In the genomic region with DNA sequence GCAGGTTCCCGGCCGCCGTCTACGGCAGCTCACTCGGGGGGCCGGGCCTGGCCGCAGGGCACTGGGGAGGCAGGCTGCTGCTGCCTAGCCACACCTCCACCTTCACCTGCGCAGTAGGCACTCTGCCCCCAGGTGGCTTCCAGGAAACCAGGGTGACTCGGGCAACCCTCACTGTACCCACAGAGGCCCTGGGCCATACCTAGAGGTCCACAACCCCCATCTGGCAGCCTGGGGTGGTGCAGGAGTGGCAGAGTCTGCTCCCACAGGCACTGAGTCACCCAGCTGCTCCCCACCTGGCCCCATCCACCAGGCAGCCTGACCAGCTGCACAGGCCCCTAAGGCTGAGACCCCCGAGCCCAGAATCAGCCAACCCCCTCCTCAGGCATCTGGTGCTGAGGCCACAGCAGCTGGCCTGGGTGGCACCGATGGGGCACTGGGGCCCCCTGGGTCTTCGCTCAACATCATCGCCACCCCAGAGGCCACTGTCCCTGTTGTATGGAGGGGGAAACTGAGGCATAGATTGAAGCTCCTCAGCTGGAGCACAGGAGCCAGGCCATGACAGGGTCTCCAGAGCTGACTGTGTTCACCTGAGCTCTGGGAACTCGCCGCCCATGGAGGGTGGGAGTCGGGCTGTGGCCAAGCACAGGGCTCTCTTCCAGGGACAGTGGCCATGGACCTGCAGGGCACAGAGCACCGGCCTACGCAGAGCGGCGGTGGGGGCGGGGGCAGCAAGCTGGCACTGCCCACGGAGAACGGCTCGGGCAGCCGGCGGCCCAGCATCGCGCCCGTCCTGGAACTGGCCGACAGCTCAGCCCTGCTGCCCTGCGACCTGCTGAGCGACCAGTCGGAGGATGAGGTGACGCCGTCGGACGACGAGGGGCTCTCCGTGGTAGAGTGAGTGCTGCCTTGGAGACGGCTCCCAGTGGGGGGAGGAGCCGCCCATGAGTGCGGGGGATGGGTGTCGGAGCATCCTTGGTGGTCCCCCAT, we compare ENCODE assay signal across 25 cellular contexts.
DNase-seq lines count a peak whose midpoint lies in the region; ATAC-seq lines count a peak whose summit lies in the region.
"Had no signal": no experiment of that assay in that cellular context is flagged by ENCODE, and none has a peak within 500 bp of the region (broad histone marks: within the 10 kb centered on the region; RNA-seq: fewer than 3 reads in every experiment).

No MANE protein-coding gene starts in this region.

- peak; percentile 25 to 26 for DNase-seq in activated T-cell treated with anti-CD3 and anti-CD28 coated beads, Interleukin-2, amount 50 U/mL, for 48 hours
- DNase-seq in activated T-cell treated with anti-CD3 and anti-CD28 coated beads, Interleukin-2, amount 50 U/mL, for 4 hours, result no peak
- DNase-seq in H7 (peak; percentile 69), trophoblast cell (no peak), cerebellar nuclear complex (lab: John Stamatoyannopoulos, UW) (no peak), NCI-H146 treated with DMSO at 0.1 percent for 48 hours (lab: John Stamatoyannopoulos, UW; ENCODE audit: unreplicated experiment) (no peak), AG08396 (ENCODE audit: low spot score) (no peak)
- no peak for DNase-seq in activated CD8-positive, alpha-beta T cell treated with anti-CD3 and anti-CD28 coated beads, Interleukin-2, amount 10 ng/mL, durations not matched to agents 7 days and 5 days
- DNase-seq: ACHN, activated gamma-delta T cell treated with Interleukin-2 at 50 U/mL for 16 hours, adrenal gland, body of pancreas, DMS79, GF-D8, HFFc6, left ventricle myocardium superior, NCI-H1436 treated with DMSO at 0.1 percent for 48 hours, NCI-H446 treated with DMSO at 0.1 percent for 48 hours, nucleus accumbens, psoas muscle, tibial artery had no signal

- H3K27me3 Mint-ChIP-seq in activated T-cell treated with anti-CD3 and anti-CD28 coated beads, Interleukin-2, amount 50 U/mL, for 4 hours (ENCODE audit: low read depth), result no peaks in the 10 kb centered on the region
- H3K27me3 Mint-ChIP-seq in activated CD8-positive, alpha-beta T cell treated with anti-CD3 and anti-CD28 coated beads, Interleukin-2, amount 10 ng/mL, durations not matched to agents 7 days and 5 days (ENCODE audit: low read depth), result no peaks in the 10 kb centered on the region

- no peak overlapping the region for H3K4me3 Mint-ChIP-seq in activated T-cell treated with anti-CD3 and anti-CD28 coated beads, Interleukin-2, amount 50 U/mL, for 4 hours
- no peak overlapping the region for H3K4me3 Mint-ChIP-seq in activated CD8-positive, alpha-beta T cell treated with anti-CD3 and anti-CD28 coated beads, Interleukin-2, amount 10 ng/mL, durations not matched to agents 7 days and 5 days
- H3K4me3 Mint-ChIP-seq: HFFc6; T-helper 2 cell treated with Interferon-gamma antibody and Interleukin-4, amounts not matched to agents 5 μg/mL and 100 μg/mL, for 36 hours had no signal

- H3K9me3 ChIP-seq in trophoblast cell (ENCODE audit: insufficient read depth, low read depth, low read length), result peaks cover 12% of the 10 kb centered on the region
- H3K9me3 ChIP-seq: adrenal gland, body of pancreas, psoas muscle had no signal

- POLR2A ChIA-PET in activated CD8-positive, alpha-beta T cell treated with anti-CD3 and anti-CD28 coated beads, Interleukin-2, amount 10 ng/mL, durations not matched to agents 7 days and 5 days (lab: Charles Lee), result no interaction called here

- H3K27ac Mint-ChIP-seq in activated CD8-positive, alpha-beta T cell treated with anti-CD3 and anti-CD28 coated beads, Interleukin-2, amount 10 ng/mL, durations not matched to agents 7 days and 5 days, result no peak overlapping the region
- H3K27ac Mint-ChIP-seq: HFFc6; T-helper 2 cell treated with Interferon-gamma antibody and Interleukin-4, amounts not matched to agents 5 μg/mL and 100 μg/mL, for 36 hours had no signal

- H3K79me1 ChIP-seq in trophoblast cell (ENCODE audit: low read length), result no peaks in the 10 kb centered on the region

- H3K27me3 ChIP-seq in H7 (ENCODE audit: control insufficient read depth, insufficient read depth, low read length) (no peaks in the 10 kb centered on the region), trophoblast cell (ENCODE audit: insufficient read depth, low read length) (no peaks in the 10 kb centered on the region)
- H3K27me3 ChIP-seq: adrenal gland, body of pancreas had no signal

- H4K8ac ChIP-seq in trophoblast cell (ENCODE audit: low read depth, low read length), result no peak overlapping the region

- H4K91ac ChIP-seq in trophoblast cell (ENCODE audit: low read depth, low read length), result no peak overlapping the region

- CTCF ChIA-PET in activated CD8-positive, alpha-beta T cell treated with anti-CD3 and anti-CD28 coated beads, Interleukin-2, amount 10 ng/mL, durations not matched to agents 7 days and 5 days (lab: Charles Lee), result no interaction called here

- no peak overlapping the region for H3K9ac ChIP-seq in trophoblast cell (ENCODE audit: low read length)
- H3K9ac ChIP-seq: KMS-11 had no signal

- H2BK5ac ChIP-seq in trophoblast cell (ENCODE audit: low read depth, low read length, poor library complexity), result no peak overlapping the region

- H2BK12ac ChIP-seq in trophoblast cell (ENCODE audit: low read length), result no peak overlapping the region

- no peak overlapping the region for H3K27ac ChIP-seq in trophoblast cell (ENCODE audit: low read depth, low read length)
- H3K27ac ChIP-seq: adrenal gland, body of pancreas, KMS-11, psoas muscle, tibial artery, VCaP had no signal

- H2BK120ac ChIP-seq in trophoblast cell (ENCODE audit: insufficient read depth, low read length, poor library complexity), result no peak overlapping the region

- ATAC-seq in activated T-cell treated with anti-CD3 and anti-CD28 coated beads, Interleukin-2, amount 50 U/mL, for 4 hours, result no peak
- peak; percentile 29 for ATAC-seq in activated CD8-positive, alpha-beta T cell treated with anti-CD3 and anti-CD28 coated beads, Interleukin-2, amount 10 ng/mL, durations not matched to agents 7 days and 5 days
- ATAC-seq: body of pancreas, left ventricle myocardium superior, psoas muscle, Right ventricle myocardium inferior had no signal

- H4K12ac ChIP-seq in trophoblast cell (ENCODE audit: low read depth, low read length), result no peak overlapping the region

- H3K79me2 ChIP-seq in trophoblast cell (ENCODE audit: control insufficient read depth, insufficient read depth, low read length, poor library complexity), result no peaks in the 10 kb centered on the region

- no peak overlapping the region for H3K18ac ChIP-seq in trophoblast cell (ENCODE audit: low read length)

- no CpG with 5 or more reads among the region's 43 CpGs for WGBS in trophoblast cell (ENCODE audit: extremely low coverage, insufficient coverage, insufficient read length)

- H3K9me3 Mint-ChIP-seq in activated T-cell treated with anti-CD3 and anti-CD28 coated beads, Interleukin-2, amount 50 U/mL, for 4 hours, result no peaks in the 10 kb centered on the region
- H3K9me3 Mint-ChIP-seq in activated CD8-positive, alpha-beta T cell treated with anti-CD3 and anti-CD28 coated beads, Interleukin-2, amount 10 ng/mL, durations not matched to agents 7 days and 5 days (ENCODE audit: insufficient read depth), result peaks cover 3% of the 10 kb centered on the region
- H3K9me3 Mint-ChIP-seq: T-helper 2 cell treated with Interferon-gamma antibody and Interleukin-4, amounts not matched to agents 5 μg/mL and 100 μg/mL, for 36 hours had no signal

- H3K23ac ChIP-seq in trophoblast cell (ENCODE audit: low read length), result no peak overlapping the region

- H3K4me2 ChIP-seq in trophoblast cell (ENCODE audit: low read length), result no peak overlapping the region
- H3K4me2 ChIP-seq: KMS-11 had no signal

- no peaks in the 10 kb centered on the region for H3K4me1 Mint-ChIP-seq in activated T-cell treated with anti-CD3 and anti-CD28 coated beads, Interleukin-2, amount 50 U/mL, for 4 hours (ENCODE audit: low read depth)
- no peaks in the 10 kb centered on the region for H3K4me1 Mint-ChIP-seq in activated CD8-positive, alpha-beta T cell treated with anti-CD3 and anti-CD28 coated beads, Interleukin-2, amount 10 ng/mL, durations not matched to agents 7 days and 5 days (ENCODE audit: low read depth)

- no peak overlapping the region for H2AK5ac ChIP-seq in trophoblast cell (ENCODE audit: low read length)

- no peak overlapping the region for H3K14ac ChIP-seq in trophoblast cell (ENCODE audit: low read length)

- no peaks in the 10 kb centered on the region for H3K36me3 ChIP-seq in H7 (replicated peaks; ENCODE audit: control insufficient read depth, insufficient read depth, low read length)
- H3K36me3 ChIP-seq in trophoblast cell (ENCODE audit: control insufficient read depth in 1 of 2, insufficient read depth in 2 of 2, low read length in 2 of 2), result no peaks in the 10 kb centered on the region
- H3K36me3 ChIP-seq: adrenal gland, tibial artery had no signal

- no peaks in the 10 kb centered on the region for H3K4me1 ChIP-seq in trophoblast cell (ENCODE audit: control insufficient read depth in 1 of 2, insufficient read depth in 2 of 2, low read length in 2 of 2)
- H3K4me1 ChIP-seq: adrenal gland, body of pancreas, psoas muscle, tibial artery had no signal

- H3K4me3 ChIP-seq in H7 (ENCODE audit: insufficient read depth, low read depth, low read length) (no peak overlapping the region), trophoblast cell (ENCODE audit: low read depth, low read length) (peak overlapping the region; percentile 23)
- H3K4me3 ChIP-seq: adrenal gland, body of pancreas, psoas muscle, tibial artery had no signal

- no peak overlapping the region for H2AFZ ChIP-seq in trophoblast cell (ENCODE audit: insufficient read depth, low read length, poor library complexity)

- no peaks in the 10 kb centered on the region for H3K36me3 Mint-ChIP-seq in activated T-cell treated with anti-CD3 and anti-CD28 coated beads, Interleukin-2, amount 50 U/mL, for 4 hours (ENCODE audit: insufficient read depth)
- no peaks in the 10 kb centered on the region for H3K36me3 Mint-ChIP-seq in activated CD8-positive, alpha-beta T cell treated with anti-CD3 and anti-CD28 coated beads, Interleukin-2, amount 10 ng/mL, durations not matched to agents 7 days and 5 days (ENCODE audit: low read depth)

- no peak overlapping the region for H3K4ac ChIP-seq in trophoblast cell (ENCODE audit: low read depth, low read length)

Comparison
In these comparisons a context has a peak if more than half of its experiments do, and no peak if none do; other contexts are left out.
1. DNase-seq: peak in activated T-cell treated with anti-CD3 and anti-CD28 coated beads, Interleukin-2, amount 50 U/mL, for 48 hours (2 of 2) and H7 (single experiment); none in activated T-cell treated with anti-CD3 and anti-CD28 coated beads, Interleukin-2, amount 50 U/mL, for 4 hours (single experiment), activated CD8-positive, alpha-beta T cell treated with anti-CD3 and anti-CD28 coated beads, Interleukin-2, amount 10 ng/mL, durations not matched to agents 7 days and 5 days (single experiment), trophoblast cell (0 of 2), cerebellar nuclear complex (0 of 2), NCI-H146 treated with DMSO at 0.1 percent for 48 hours (single experiment) and AG08396 (single experiment).